ENCODE assay signal across 29 cellular contexts in genomic region chr9:79980440-79980839, GRCh38.
"Had no signal": no experiment of that assay in that cellular context is flagged by ENCODE, and none has a peak within 500 bp of the region (broad histone marks: within the 10 kb centered on the region; RNA-seq: fewer than 3 reads in every experiment).

No MANE protein-coding gene starts in this region.

- H3K9me3 Mint-ChIP-seq: activated CD4-positive, alpha-beta T cell treated with anti-CD3 and anti-CD28 coated beads, Interleukin-2, amount 10 ng/mL, durations not matched to agents 24 days and 14 days; activated naive CD4-positive, alpha-beta T cell treated with anti-CD3 and anti-CD28 coated beads, Interleukin-2, amount 50 U/mL, for 24 hours; activated T-cell treated with anti-CD3 and anti-CD28 coated beads, Interleukin-2, amount 50 U/mL, for 24 hours; activated T-helper 1 cell treated with anti-CD3 and anti-CD28 coated beads, Interleukin-12 subunit alpha, Interleukin-12 subunit beta, Interleukin-2, Interleukin-4 antibody, amounts not matched to agents 30 ng/mL and 10 ng/mL and 1 ng/mL, durations not matched to agents 14 hours and 24 hours and 36 hours; central memory CD8-positive, alpha-beta T cell; T-cell had no signal

- H3K27ac Mint-ChIP-seq: activated B cell treated with CpG ODN at 0.5 μM for 24 hours; activated CD4-positive, alpha-beta T cell treated with anti-CD3 and anti-CD28 coated beads, Interleukin-2, amount 10 ng/mL, durations not matched to agents 24 days and 14 days; activated CD8-positive, alpha-beta memory T cell treated with anti-CD3 and anti-CD28 coated beads, Interleukin-2, amount 10 ng/mL, durations not matched to agents 7 days and 5 days; activated naive CD4-positive, alpha-beta T cell treated with anti-CD3 and anti-CD28 coated beads, Interleukin-2, amount 50 U/mL, for 24 hours; activated T-cell treated with anti-CD3 and anti-CD28 coated beads, Interleukin-2, amount 50 U/mL, for 24 hours; activated T-helper 1 cell treated with anti-CD3 and anti-CD28 coated beads, Interleukin-12 subunit alpha, Interleukin-12 subunit beta, Interleukin-2, Interleukin-4 antibody, amounts not matched to agents 30 ng/mL and 10 ng/mL and 1 ng/mL, durations not matched to agents 14 hours and 24 hours and 36 hours; T-cell had no signal

- H3K27me3 Mint-ChIP-seq: activated B cell treated with CpG ODN at 0.5 μM for 24 hours had no signal

- H3K27ac ChIP-seq: ascending aorta, body of pancreas, SK-N-MC had no signal

- H3K9me3 ChIP-seq: ascending aorta, body of pancreas had no signal

- H3K4me3 Mint-ChIP-seq: activated B cell treated with CpG ODN at 0.5 μM for 24 hours; activated CD4-positive, alpha-beta T cell treated with anti-CD3 and anti-CD28 coated beads, Interleukin-2, amount 10 ng/mL, durations not matched to agents 24 days and 14 days; activated CD8-positive, alpha-beta memory T cell treated with anti-CD3 and anti-CD28 coated beads, Interleukin-2, amount 10 ng/mL, durations not matched to agents 7 days and 5 days; activated naive CD4-positive, alpha-beta T cell treated with anti-CD3 and anti-CD28 coated beads, Interleukin-2, amount 50 U/mL, for 24 hours; activated T-cell treated with anti-CD3 and anti-CD28 coated beads, Interleukin-2, amount 50 U/mL, for 24 hours; activated T-helper 1 cell treated with anti-CD3 and anti-CD28 coated beads, Interleukin-12 subunit alpha, Interleukin-12 subunit beta, Interleukin-2, Interleukin-4 antibody, amounts not matched to agents 30 ng/mL and 10 ng/mL and 1 ng/mL, durations not matched to agents 14 hours and 24 hours and 36 hours; central memory CD8-positive, alpha-beta T cell; T-cell had no signal

- H3K36me3 ChIP-seq: ascending aorta had no signal

- DNase-seq: activated B cell treated with CpG ODN at 0.5 μM for 24 hours; activated CD4-positive, alpha-beta T cell treated with anti-CD3 and anti-CD28 coated beads for 1 hour; activated CD4-positive, alpha-beta T cell treated with anti-CD3 and anti-CD28 coated beads, Interleukin-2, amount 10 ng/mL, durations not matched to agents 24 days and 14 days; activated CD4-positive, alpha-beta T cell treated with anti-CD3 and anti-CD28 coated beads, Interleukin-2, amount 50 U/mL, for 48 hours; activated CD8-positive, alpha-beta memory T cell treated with anti-CD3 and anti-CD28 coated beads, Interleukin-2, amount 10 ng/mL, durations not matched to agents 7 days and 5 days; activated effector memory CD4-positive, alpha-beta T cell treated with Interleukin-2 at 50 U/mL for 16 hours; activated naive CD4-positive, alpha-beta T cell; activated T-cell treated with anti-CD3 and anti-CD28 coated beads, Interleukin-2, amount 50 U/mL, for 24 hours; body of pancreas; KG1; NCI-H1105; NCI-H1436; NCI-H1694 treated with DMSO at 0.1 percent for 48 hours; NCI-H2029 treated with DMSO at 0.1 percent for 48 hours; NCI-H446 treated with DMSO at 0.1 percent for 48 hours; NCI-H526; NK-92 treated with Interleukin-12 subunit alpha and Interleukin-12 subunit beta, amount 100 ng/mL, for 24 hours; OCI-M1; RPMI8226; T-cell; T-helper 2 cell; T1000 had no signal

- H3K4me1 ChIP-seq: ascending aorta, body of pancreas had no signal

- ATAC-seq: activated CD8-positive, alpha-beta memory T cell treated with anti-CD3 and anti-CD28 coated beads, Interleukin-2, amount 10 ng/mL, durations not matched to agents 7 days and 5 days; body of pancreas; Panc1; Right ventricle myocardium inferior; T-cell had no signal

- H3K36me3 Mint-ChIP-seq: activated CD8-positive, alpha-beta memory T cell treated with anti-CD3 and anti-CD28 coated beads, Interleukin-2, amount 10 ng/mL, durations not matched to agents 7 days and 5 days; activated naive CD4-positive, alpha-beta T cell treated with anti-CD3 and anti-CD28 coated beads, Interleukin-2, amount 50 U/mL, for 24 hours; T-cell had no signal

- H3K4me1 Mint-ChIP-seq: activated B cell treated with CpG ODN at 0.5 μM for 24 hours; activated CD4-positive, alpha-beta T cell treated with anti-CD3 and anti-CD28 coated beads, Interleukin-2, amount 10 ng/mL, durations not matched to agents 24 days and 14 days; activated CD8-positive, alpha-beta memory T cell treated with anti-CD3 and anti-CD28 coated beads, Interleukin-2, amount 10 ng/mL, durations not matched to agents 7 days and 5 days; activated naive CD4-positive, alpha-beta T cell treated with anti-CD3 and anti-CD28 coated beads, Interleukin-2, amount 50 U/mL, for 24 hours; central memory CD8-positive, alpha-beta T cell; T-cell had no signal

- H3K4me3 ChIP-seq: ascending aorta, body of pancreas, SK-N-MC had no signal
